1 cellular context compared by ENCODE assay signal in the genomic region with DNA sequence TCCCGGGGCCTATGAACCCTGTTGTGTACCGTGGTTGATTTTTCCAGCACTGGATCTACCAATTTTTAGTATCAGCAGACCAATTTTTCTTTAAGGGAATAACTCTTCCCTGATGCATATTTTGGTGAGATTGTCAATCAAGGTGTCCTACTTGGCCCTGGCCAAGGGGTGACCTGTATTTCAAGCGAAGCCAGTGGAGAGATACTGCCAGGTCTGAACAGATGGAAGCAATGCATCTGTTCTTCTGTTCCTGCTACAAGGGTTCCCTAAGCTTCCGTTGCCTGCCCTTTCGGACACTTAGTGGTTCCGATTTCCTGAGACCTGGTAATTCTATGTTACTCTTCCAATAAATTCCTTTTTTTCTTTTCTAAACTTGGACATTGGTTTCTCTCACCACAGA.
TF ChIP-seq lines count a peak whose summit lies in the region.

No MANE protein-coding gene starts in this region.

TF ChIP-seq in GM12878, 131 proteins besides CTCF, POLR2A, EP300 and RAD21:
- TF ChIP-seq SREBF2 (IDR thresholded peaks at IDR 0.05; ENCODE audit: low read length) = no peak
- no peak for TF ChIP-seq ZNF622 (IDR thresholded peaks at IDR 0.05)
- no peak for TF ChIP-seq FOS (IDR thresholded peaks at IDR 0.05; ENCODE audit: borderline replicate concordance, extremely low read depth, insufficient read length)
- no peak for TF ChIP-seq SP1 (IDR thresholded peaks at IDR 0.05; ENCODE audit: low read depth, low read length)
- no peak for TF ChIP-seq PBX3 (IDR thresholded peaks at IDR 0.05; ENCODE audit: insufficient replicate concordance, low read depth, low read length)
- no peak for TF ChIP-seq RELA (IDR thresholded peaks at IDR 0.05; ENCODE audit: borderline replicate concordance, partially characterized antibody)
- TF ChIP-seq POU2F2 (IDR thresholded peaks at IDR 0.05; ENCODE audit: borderline replicate concordance, low read depth, low read length) = no peak
- no peak for TF ChIP-seq IRF3 (IDR thresholded peaks at IDR 0.05)
- no peak for TF ChIP-seq NR2C2 (IDR thresholded peaks at IDR 0.05; ENCODE audit: borderline replicate concordance, control insufficient read depth, insufficient read length, low read depth)
- TF ChIP-seq ZNF24 (IDR thresholded peaks at IDR 0.05) = no peak
- TF ChIP-seq, protein P1, sequence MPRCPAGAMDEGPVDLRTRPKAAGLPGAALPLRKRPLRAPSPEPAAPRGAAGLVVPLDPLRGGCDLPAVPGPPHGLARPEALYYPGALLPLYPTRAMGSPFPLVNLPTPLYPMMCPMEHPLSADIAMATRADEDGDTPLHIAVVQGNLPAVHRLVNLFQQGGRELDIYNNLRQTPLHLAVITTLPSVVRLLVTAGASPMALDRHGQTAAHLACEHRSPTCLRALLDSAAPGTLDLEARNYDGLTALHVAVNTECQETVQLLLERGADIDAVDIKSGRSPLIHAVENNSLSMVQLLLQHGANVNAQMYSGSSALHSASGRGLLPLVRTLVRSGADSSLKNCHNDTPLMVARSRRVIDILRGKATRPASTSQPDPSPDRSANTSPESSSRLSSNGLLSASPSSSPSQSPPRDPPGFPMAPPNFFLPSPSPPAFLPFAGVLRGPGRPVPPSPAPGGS (IDR thresholded peaks at IDR 0.05; ENCODE audit: borderline replicate concordance, insufficient read depth, low read depth, low read length, poor library complexity, severe bottlenecking) = no peak
- TF ChIP-seq TCF3 (IDR thresholded peaks at IDR 0.05; ENCODE audit: borderline replicate concordance, insufficient read depth, low read depth, low read length) = no peak
